25 cellular contexts compared by ENCODE assay signal in genomic region chr15:99315636-99316035, GRCh38.
A peak's percentile ranks its signal among the peaks of the same experiment; 100 is the strongest.
DNase-seq lines count a peak whose midpoint lies in the region; ATAC-seq, FAIRE-seq and TF ChIP-seq lines count a peak whose summit lies in the region.
"Had no signal": no experiment of that assay in that cellular context is flagged by ENCODE, and none has a peak within 500 bp of the region (broad histone marks: within the 10 kb centered on the region; RNA-seq: fewer than 3 reads in every experiment).

No MANE protein-coding gene starts in this region.

- H4K20me1 ChIP-seq in PC-3 (ENCODE audit: low read length) (no peaks in the 10 kb centered on the region), H1 (replicated peaks in 1 of 2; ENCODE audit: control insufficient read depth in 1 of 2, insufficient read depth in 2 of 2, low read length in 2 of 2) (no peaks in the 10 kb centered on the region)

- H3K9me2 ChIP-seq in PC-3 (replicated peaks; ENCODE audit: low read length): no peaks in the 10 kb centered on the region

- no peak overlapping the region for H3K56ac ChIP-seq in H1 (replicated peaks; ENCODE audit: insufficient read length, low read depth, low read length)

- no peak overlapping the region for H3K14ac ChIP-seq in H1 (ENCODE audit: insufficient read length)

- H3K27me3 ChIP-seq in PC-3 (ENCODE audit: low read length): no peaks in the 10 kb centered on the region
- H3K27me3 ChIP-seq in H1 (replicated peaks in 1 of 4; ENCODE audit: control insufficient read depth in 3 of 4, extremely low read depth in 1 of 4, insufficient read depth in 3 of 4, low read length in 3 of 4): no peaks in the 10 kb centered on the region

- no peak overlapping the region for H4K8ac ChIP-seq in H1 (ENCODE audit: extremely low read depth, insufficient read depth, low read length)

- H2AK5ac ChIP-seq in H1 (ENCODE audit: low read depth, low read length): no peak overlapping the region

- intact Hi-C loops in PC-3 (cut with micrococcal nuclease): no loop called here

- H2BK12ac ChIP-seq in H1 (ENCODE audit: low read depth, low read length): no peak overlapping the region

- no peak overlapping the region for H2BK120ac ChIP-seq in H1 (replicated peaks; ENCODE audit: low read depth, low read length)

- peak; percentile 49; the same call in 1 of the 2 replicates for ATAC-seq in PC-3
- no peak for ATAC-seq in GM18868 (IDR thresholded peaks at IDR 0.05; ENCODE audit: unreplicated experiment)
- no peak for ATAC-seq in GM18519 (IDR thresholded peaks at IDR 0.05; ENCODE audit: low FRiP score, unreplicated experiment)
- ATAC-seq in GM21576 (IDR thresholded peaks at IDR 0.05; ENCODE audit: unreplicated experiment): no peak
- ATAC-seq: HepG2 had no signal

- 83% methylated on average over 2 of the region's 2 CpGs; no CpG with 5 or more reads in 1 of the 2 experiments for WGBS in H1 (ENCODE audit: extremely low coverage in 1 of 2, insufficient coverage in 1 of 2, insufficient read length in 1 of 2, insufficient replicate concordance in 2 of 2, low coverage in 1 of 2, low lambda C conversion rate in 2 of 2, missing lambda C conversion rate in 1 of 2), 2 experiments

- no peaks in the 10 kb centered on the region for H3K23me2 ChIP-seq in H1 (ENCODE audit: low read depth, low read length)

- H3K4me2 ChIP-seq in PC-3 (ENCODE audit: low read length): no peak overlapping the region
- H3K4me2 ChIP-seq in H1 (ENCODE audit: insufficient read depth in 1 of 2, low read depth in 2 of 2, low read length in 2 of 2): no peak overlapping the region

- no peaks in the 10 kb centered on the region for H3F3A ChIP-seq in PC-3 (ENCODE audit: low read length, unreplicated experiment)

- no peak for TF ChIP-seq RAD21 in H1 (IDR thresholded peaks at IDR 0.05 in 1 of 2, conservative IDR thresholded peaks at IDR 0.05 in 1 of 2; ENCODE audit: low read depth in 2 of 2, low read length in 2 of 2)

- H4K5ac ChIP-seq in H1 (ENCODE audit: insufficient read length, low read depth, low read length): no peak overlapping the region

- H3K18ac ChIP-seq in H1 (ENCODE audit: extremely low read depth, low read length): no peak overlapping the region

- CTCF ChIA-PET in PC-3 (lab: Charles Lee): no interaction called here
- CTCF ChIA-PET in H1 (lab: Charles Lee; ENCODE audit: partially characterized antibody): interaction anchor here (1.4 kb wide), 1 partner anchor 47 kb away, joined by 3 read pairs; no protein-coding TSS in a partner anchor

- H3K79me1 ChIP-seq in H1 (ENCODE audit: low read depth, low read length): no peaks in the 10 kb centered on the region

- no peak overlapping the region for H2BK15ac ChIP-seq in H1 (ENCODE audit: low read length)

- H2BK5ac ChIP-seq in H1 (ENCODE audit: low read depth, low read length): no peak overlapping the region

- BruUV-seq in PC-3 (replicated peaks; lab: Mats Ljungman, UMichigan): no TSS peak

- no peak for TF ChIP-seq EP300 in H1 (IDR thresholded peaks at IDR 0.05; ENCODE audit: borderline replicate concordance in 1 of 2, low read depth in 2 of 2, low read length in 2 of 2)

- H3K36me3 ChIP-seq in PC-3 (ENCODE audit: low read depth, low read length): no peaks in the 10 kb centered on the region
- H3K36me3 ChIP-seq in H1 (ENCODE audit: control insufficient read depth in 2 of 4, insufficient read depth in 4 of 4, low read length in 3 of 4): no peaks in the 10 kb centered on the region; a peak in 1 of 8 replicates

- H2AFZ ChIP-seq in PC-3 (ENCODE audit: low read length) (no peak overlapping the region), H1 (ENCODE audit: low read length) (no peak overlapping the region)

- POLR2A ChIA-PET in PC-3 (lab: Charles Lee; ENCODE audit: unreplicated experiment): no interaction called here
- POLR2A ChIA-PET in H1 (lab: Charles Lee; ENCODE audit: partially characterized antibody): no interaction called here

- DNase-seq in EL: peak; percentile 8
- DNase-seq in PC-3: peak; percentile 50
- no peak for DNase-seq in H1 (ENCODE audit: low read depth in 1 of 2, low spot score in 2 of 2)
- peak; percentile 66 for DNase-seq in kidney glomerular epithelial cell (lab: John Stamatoyannopoulos, UW)
- DNase-seq in activated CD8-positive, alpha-beta memory T cell treated with anti-CD3 and anti-CD28 coated beads, Interleukin-2, amount 50 U/mL, for 4 hours: no peak
- DNase-seq: Caco-2; CD4-positive, CD25-positive, alpha-beta regulatory T cell; GDM1; GOT3; KG1; MV-4-11; NCI-H1417; NCI-H187; NCI-H2107; NCI-H2227 treated with DMSO at 0.1 percent for 48 hours; NCI-H524; NCI-H82; OCI-M1; RPMI8226; SIG-M5 had no signal

- no peaks in the 10 kb centered on the region for H3K9me3 ChIP-seq in PC-3 (ENCODE audit: low read length)
- peaks cover 4 to 7% of the 10 kb centered on the region in 2 experiments; a peak in 3 of 4 replicates for H3K9me3 ChIP-seq in H1 (ENCODE audit: insufficient read depth in 2 of 2, low read depth in 1 of 2, low read length in 1 of 2)

- no peak overlapping the region for H3K27ac ChIP-seq in PC-3 (ENCODE audit: low read length)
- no peak overlapping the region for H3K27ac ChIP-seq in H1 (ENCODE audit: low read depth, low read length)

- FAIRE-seq in H1 (lab: Jason Lieb, UNC): no peak
- FAIRE-seq: GM19239, HepG2 had no signal

- H3K23ac ChIP-seq in H1 (ENCODE audit: insufficient read length): no peak overlapping the region

- TF ChIP-seq CTCF in PC-3 (conservative IDR thresholded peaks at IDR 0.05; ENCODE audit: low read depth, low read length) (no peak), H1 (IDR thresholded peaks at IDR 0.05; ENCODE audit: control extremely low read depth in 1 of 3, insufficient read depth in 1 of 3, low read depth in 1 of 3, low read length in 3 of 3) (no peak)

- H2BK20ac ChIP-seq in H1 (ENCODE audit: low read length): no peak overlapping the region

- TF ChIP-seq POLR2A in H1 (IDR thresholded peaks at IDR 0.05; ENCODE audit: control extremely low read depth in 1 of 2, low read depth in 2 of 2, low read length in 2 of 2): no peak

- no peak overlapping the region for H3K4me3 ChIP-seq in PC-3 (ENCODE audit: low read length)
- no peak overlapping the region for H3K4me3 ChIP-seq in H1 (ENCODE audit: extremely low read depth in 1 of 4, insufficient read depth in 2 of 4, low read depth in 3 of 4, low read length in 4 of 4)

- H3K79me2 ChIP-seq in PC-3 (ENCODE audit: low read length): no peaks in the 10 kb centered on the region
- H3K79me2 ChIP-seq in H1 (ENCODE audit: control insufficient read depth in 1 of 2, insufficient read depth in 2 of 2, low read length in 2 of 2): no peaks in the 10 kb centered on the region

- H4K91ac ChIP-seq in H1 (replicated peaks; ENCODE audit: insufficient read length, low read length): no peak overlapping the region

- H3K4ac ChIP-seq in H1 (replicated peaks; ENCODE audit: insufficient read length, low read depth, low read length): no peak overlapping the region

- H3K4me1 ChIP-seq in PC-3 (ENCODE audit: insufficient read depth, low read length) (peaks cover 10% of the 10 kb centered on the region), H1 (replicated peaks in 1 of 4; ENCODE audit: control insufficient read depth in 3 of 4, insufficient read depth in 4 of 4, low read length in 3 of 4) (peaks cover 0 to 3% (median 0%) of the 10 kb centered on the region in 4 experiments; a peak in 1 of 7 replicates)

- no peak overlapping the region for H3K9ac ChIP-seq in PC-3 (ENCODE audit: low read length)
- no peak overlapping the region for H3K9ac ChIP-seq in H1 (replicated peaks in 1 of 4; ENCODE audit: extremely low read depth in 1 of 4, low read depth in 3 of 4, low read length in 3 of 4)

TF ChIP-seq in H1, 55 proteins besides CTCF, POLR2A, EP300 and RAD21:
- TF ChIP-seq TEAD4 (IDR thresholded peaks at IDR 0.05; ENCODE audit: low read depth, low read length) (peak; percentile 43; the same call in 1 of the 2 replicates), ASH2L (IDR thresholded peaks at IDR 0.05; ENCODE audit: low read length) (no peak)

Comparison
In these comparisons a context has a peak if more than half of its experiments do, and no peak if none do; other contexts are left out.
1. DNase-seq: peak in EL (single experiment), PC-3 (single experiment) and kidney glomerular epithelial cell (single experiment); none in H1 (0 of 2) and activated CD8-positive, alpha-beta memory T cell treated with anti-CD3 and anti-CD28 coated beads, Interleukin-2, amount 50 U/mL, for 4 hours (single experiment).